12 cellular contexts compared by ENCODE assay signal in genomic region chr2:210277133-210277532, GRCh38. TPM values are rescaled to one million over a fixed set of nuclear protein-coding genes. Genes with fewer than 3 reads are reported as not detected.
"Had no signal": no experiment of that assay in that cellular context is flagged by ENCODE, and none has a peak within 500 bp of the region (broad histone marks: within the 10 kb centered on the region; RNA-seq: fewer than 3 reads in every experiment).

No MANE protein-coding gene starts in this region.

- H2AFZ ChIP-seq: GM23248, GM23338 had no signal

- H3K4me2 ChIP-seq: GM23338 had no signal

- FAIRE-seq: H1, H54 had no signal

- ATAC-seq: GM23338, HCT116 had no signal

- H3K9me3 ChIP-seq: HAP-1 had no signal

- DNase-seq: GM23248, GOT3, H7, H9, HCEC 1CT, HFFc6 had no signal

- H3K36me3 ChIP-seq: HAP-1 had no signal

- H3K4me3 ChIP-seq: GM23248, GM23338, HAP-1 had no signal

- H3K4me1 ChIP-seq: HAP-1 had no signal

- H3K9ac ChIP-seq: GM23248 had no signal

- H3K27ac ChIP-seq: GM23248 had no signal

RNA-seq across cellular contexts. Expression of gene MYL1, which starts 37.8 kb away (rescaled TPM):
- total RNA-seq: GM23248, GM23338, H1, H4, H7, H9, HFFc6 had no signal
- polyA plus RNA-seq: GM23248, GM23338, H1 had no signal

RNA-seq across cellular contexts. Expression of gene ACADL, which starts 51.9 kb away (rescaled TPM):
- total RNA-seq: GM23248, GM23338, H7, HFFc6 had no signal
- polyA plus RNA-seq: GM23248 had no signal
